Comparison of ENCODE assay signal across 9 cellular contexts in the genomic region with DNA sequence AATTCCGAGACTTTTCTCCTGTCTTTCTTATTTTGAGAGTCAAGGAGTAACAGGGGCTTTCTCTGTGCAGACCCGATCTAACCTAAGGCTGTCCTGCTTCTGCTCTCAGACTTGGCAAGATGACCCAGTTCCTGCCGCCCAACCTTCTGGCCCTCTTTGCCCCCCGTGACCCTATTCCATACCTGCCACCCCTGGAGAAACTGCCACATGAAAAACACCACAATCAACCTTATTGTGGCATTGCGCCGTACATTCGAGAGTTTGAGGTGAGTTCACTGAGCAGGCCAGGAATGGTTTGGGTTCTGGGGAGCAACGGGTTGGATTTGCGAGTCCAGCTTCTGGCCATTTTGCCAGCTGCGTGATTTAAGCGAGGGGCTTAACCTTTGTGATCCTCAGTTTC. TPM values are rescaled to one million over a fixed set of nuclear protein-coding genes. Genes with fewer than 3 reads are reported as not detected.
DNase-seq lines count a peak whose midpoint lies in the region; ATAC-seq and TF ChIP-seq lines count a peak whose summit lies in the region.
"Had no signal": no experiment of that assay in that cellular context is flagged by ENCODE, and none has a peak within 500 bp of the region (broad histone marks: within the 10 kb centered on the region; RNA-seq: fewer than 3 reads in every experiment).

No MANE protein-coding gene starts in this region.

- ATAC-seq in GM18867 (IDR thresholded peaks at IDR 0.05; ENCODE audit: unreplicated experiment): no peak

- no peaks in the 10 kb centered on the region for H3K9me3 Mint-ChIP-seq in activated naive CD4-positive, alpha-beta T cell treated with anti-CD3 and anti-CD28 coated beads, Interleukin-2, amount 50 U/mL, for 24 hours
- H3K9me3 Mint-ChIP-seq in brain: peaks cover 0 to 7% (median 0%) of the 10 kb centered on the region in 5 experiments

- H3K36me3 ChIP-seq in mesodermal cell (ENCODE audit: control insufficient read depth, insufficient read depth, low read length) (peaks cover 48% of the 10 kb centered on the region), urinary bladder (ENCODE audit: insufficient read depth) (no peaks in the 10 kb centered on the region)

- H3K36me3 Mint-ChIP-seq in activated naive CD4-positive, alpha-beta T cell treated with anti-CD3 and anti-CD28 coated beads, Interleukin-2, amount 50 U/mL, for 24 hours: peaks cover 14% of the 10 kb centered on the region
- peaks cover 47% of the 10 kb centered on the region for H3K36me3 Mint-ChIP-seq in brain

- H3K4me3 ChIP-seq in mesodermal cell (ENCODE audit: extremely low read depth, insufficient read depth, low read length, poor library complexity, severe bottlenecking) (peak overlapping the region; percentile 87), urinary bladder (ENCODE audit: low read depth, low read length) (peak overlapping the region; percentile 86)

- in situ Hi-C loops in GM13976 (cut with MboI; ENCODE audit: low sequenced_read_pairs, unreplicated experiment): no loop called here

- no peaks in the 10 kb centered on the region for H3K27me3 Mint-ChIP-seq in activated naive CD4-positive, alpha-beta T cell treated with anti-CD3 and anti-CD28 coated beads, Interleukin-2, amount 50 U/mL, for 24 hours
- H3K27me3 Mint-ChIP-seq in brain: peaks cover 15% of the 10 kb centered on the region

- H3K27ac ChIP-seq in mesodermal cell (ENCODE audit: low read depth, low read length, severe bottlenecking) (no peak overlapping the region), urinary bladder (ENCODE audit: low read depth) (no peak overlapping the region)

- H3K4me1 ChIP-seq in mesodermal cell (ENCODE audit: control insufficient read depth, insufficient read depth, low read length, poor library complexity, severe bottlenecking): peaks cover 7% of the 10 kb centered on the region
- no peaks in the 10 kb centered on the region for H3K4me1 ChIP-seq in urinary bladder (ENCODE audit: insufficient read depth)

- 51 to 67% methylated on average over 9 to 11 of the region's 11 CpGs for WGBS in mesodermal cell (ENCODE audit: insufficient coverage in 2 of 2), 2 experiments
- WGBS in urinary bladder: 59% methylated on average over 11 of the region's 11 CpGs

- no peak for DNase-seq in activated naive CD4-positive, alpha-beta T cell (lab: John Stamatoyannopoulos, UW)
- DNase-seq in NCI-H2029 (lab: John Stamatoyannopoulos, UW) (no peak), GM13976 (ENCODE audit: low spot score) (no peak)
- DNase-seq: EL had no signal

- H3K9me3 ChIP-seq in mesodermal cell (ENCODE audit: control insufficient read depth, low read length): no peaks in the 10 kb centered on the region

- peak overlapping the region; percentile 96 for H3K27ac Mint-ChIP-seq in activated naive CD4-positive, alpha-beta T cell treated with anti-CD3 and anti-CD28 coated beads, Interleukin-2, amount 50 U/mL, for 24 hours
- H3K27ac Mint-ChIP-seq in brain: peak overlapping the region; percentile 89 to 99 (median 94)

- TF ChIP-seq CTCF in brain (conservative IDR thresholded peaks at IDR 0.05) (no peak), GM13976 (IDR thresholded peaks at IDR 0.05; ENCODE audit: borderline replicate concordance, control extremely low read depth, extremely low read depth, insufficient read depth, missing control alignments) (no peak)

- peak overlapping the region; percentile 98 for H3K4me3 Mint-ChIP-seq in activated naive CD4-positive, alpha-beta T cell treated with anti-CD3 and anti-CD28 coated beads, Interleukin-2, amount 50 U/mL, for 24 hours
- H3K4me3 Mint-ChIP-seq in brain: peak overlapping the region; percentile 81 to 99 (median 89)

- H3K4me1 Mint-ChIP-seq in activated naive CD4-positive, alpha-beta T cell treated with anti-CD3 and anti-CD28 coated beads, Interleukin-2, amount 50 U/mL, for 24 hours: peaks cover 38% of the 10 kb centered on the region
- peaks cover 40% of the 10 kb centered on the region for H3K4me1 Mint-ChIP-seq in brain

RNA-seq across cellular contexts. Expression of a gene that starts 1.0 kb away (rescaled TPM):
- polyA plus RNA-seq in brain (ENCODE audit: insufficient read depth, low read depth, low replicate concordance) (140 TPM), urinary bladder (191 TPM)
- polyA plus RNA-seq in mesodermal cell (2013, experiment 1 of 2): 248 TPM
- polyA plus RNA-seq in mesodermal cell (2013, experiment 2 of 2): 212 TPM
- 166 TPM for total RNA-seq in urinary bladder

RNA-seq across cellular contexts. Expression of a gene that starts 13.8 kb away (rescaled TPM):
- polyA plus RNA-seq in brain (ENCODE audit: insufficient read depth, low read depth, low replicate concordance): not detected
- 0.07 TPM for polyA plus RNA-seq in mesodermal cell (2013, experiment 1 of 2)
- polyA plus RNA-seq in mesodermal cell (2013, experiment 2 of 2): not detected
- not detected for total RNA-seq in urinary bladder
- not detected for polyA plus RNA-seq in urinary bladder

RNA-seq across cellular contexts. Expression of a gene that starts 21.7 kb away (rescaled TPM):
- polyA plus RNA-seq in brain (ENCODE audit: insufficient read depth, low read depth, low replicate concordance): not detected
- polyA plus RNA-seq in mesodermal cell (2013, experiment 1 of 2): 1.8 TPM
- polyA plus RNA-seq in mesodermal cell (2013, experiment 2 of 2): 2.0 TPM
- 2.5 TPM for total RNA-seq in urinary bladder
- polyA plus RNA-seq in urinary bladder: 4.1 TPM

RNA-seq across cellular contexts. Expression of a gene that starts 27.9 kb away (rescaled TPM):
- polyA plus RNA-seq in brain (ENCODE audit: insufficient read depth, low read depth, low replicate concordance) (18.0 TPM), urinary bladder (18.5 TPM)
- 14.7 TPM for polyA plus RNA-seq in mesodermal cell (2013, experiment 1 of 2)
- polyA plus RNA-seq in mesodermal cell (2013, experiment 2 of 2): 9.3 TPM
- total RNA-seq in urinary bladder: 4.7 TPM

RNA-seq across cellular contexts. Expression of a gene that starts 28.7 kb away (rescaled TPM):
- polyA plus RNA-seq in brain (ENCODE audit: insufficient read depth, low read depth, low replicate concordance): not detected
- polyA plus RNA-seq in mesodermal cell (2013, experiment 1 of 2): 3.1 TPM
- 3.2 TPM for polyA plus RNA-seq in mesodermal cell (2013, experiment 2 of 2)
- not detected for total RNA-seq in urinary bladder
- 0.37 TPM for polyA plus RNA-seq in urinary bladder
